In the genomic region with DNA sequence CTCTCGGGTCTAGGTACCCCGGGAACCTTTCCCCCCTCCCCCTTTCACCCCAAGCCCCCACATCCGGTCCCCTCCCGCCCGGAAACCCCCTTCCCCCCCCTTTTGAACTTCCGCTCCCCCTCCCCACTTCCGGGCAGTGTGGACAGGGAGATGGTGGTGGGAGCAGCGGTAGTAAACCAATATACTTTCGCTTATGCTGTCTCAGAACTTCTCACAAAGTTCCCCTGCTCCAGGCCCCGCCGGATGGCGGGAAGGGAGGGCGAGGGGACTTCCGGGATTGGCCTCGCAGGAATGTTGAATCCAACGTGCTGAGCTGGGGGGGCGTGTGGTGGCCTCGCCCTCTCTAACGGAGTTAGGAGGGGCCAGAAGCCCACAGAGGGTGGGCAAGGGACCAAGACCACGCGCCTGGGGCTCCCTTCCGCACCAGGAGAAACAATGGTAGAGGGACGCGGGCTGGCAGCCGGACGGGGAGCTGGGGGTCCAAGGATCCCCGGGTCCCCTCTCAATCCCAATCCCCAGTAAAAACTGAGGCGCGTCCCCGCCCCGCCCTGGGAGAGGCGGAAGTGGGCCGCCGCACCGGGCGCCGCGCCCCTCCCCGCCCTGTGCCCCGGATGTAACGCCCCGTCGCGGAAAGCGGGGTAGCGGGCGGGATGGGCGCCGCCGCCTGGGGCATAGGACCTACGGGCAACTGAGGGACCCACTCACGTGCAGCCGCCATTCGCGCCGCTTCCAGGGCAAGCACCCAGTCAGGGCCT, we compare ENCODE assay signal across 9 cellular contexts. TPM values are rescaled to one million over a fixed set of nuclear protein-coding genes. Genes with fewer than 3 reads are reported as not detected.
DNase-seq lines count a peak whose midpoint lies in the region; ATAC-seq and TF ChIP-seq lines count a peak whose summit lies in the region.
"Had no signal": no experiment of that assay in that cellular context is flagged by ENCODE, and none has a peak within 500 bp of the region (broad histone marks: within the 10 kb centered on the region; RNA-seq: fewer than 3 reads in every experiment).

No MANE protein-coding gene starts in this region.

- peak overlapping the region; percentile 90 for H3K27ac Mint-ChIP-seq in CD4-positive, alpha-beta T cell
- H3K27ac Mint-ChIP-seq in neural crest cell (ENCODE audit: unreplicated experiment): peak overlapping the region; percentile 83

- H3K27me3 ChIP-seq in CD4-positive, alpha-beta T cell (ENCODE audit: control insufficient read depth, insufficient read depth, low read length): no peaks in the 10 kb centered on the region
- H3K27me3 ChIP-seq in Peyer's patch: no peaks in the 10 kb centered on the region
- H3K27me3 ChIP-seq in upper lobe of right lung: no peaks in the 10 kb centered on the region

- H3K4me3 ChIP-seq in HEK293 (ENCODE audit: low read depth, low read length) (peak overlapping the region; percentile 97), Peyer's patch (peak overlapping the region; percentile 95 to 100 (median 98)), fibroblast of mammary gland (ENCODE audit: control insufficient read depth, low read depth, low read length) (peak overlapping the region; percentile 90), upper lobe of right lung (peak overlapping the region; percentile 99)

- CTCF ChIA-PET in CD4-positive, alpha-beta T cell (lab: Charles Lee): interaction anchor here (1.2 to 2.3 kb wide), 3 partner anchors 19 to 48 kb away, joined by 3 to 7 read pairs (median 3); partner anchors contain the start of genes C17orf107 and SPAG7
- CTCF ChIA-PET in HEK293 (lab: Yijun Ruan, JAX): interaction anchor here (0.5 to 2.5 kb wide), 3 partner anchors 8 to 1558 kb away, joined by 3 to 11 read pairs (median 6); partner anchors contain the start of genes RNF167 and SLC25A11

- H3K9me3 Mint-ChIP-seq in CD4-positive, alpha-beta T cell: no peaks in the 10 kb centered on the region
- H3K9me3 Mint-ChIP-seq in neural crest cell: no peaks in the 10 kb centered on the region

- peaks cover 53% of the 10 kb centered on the region for H3K36me3 Mint-ChIP-seq in CD4-positive, alpha-beta T cell (ENCODE audit: low read depth)
- peaks cover 14% of the 10 kb centered on the region for H3K36me3 Mint-ChIP-seq in neural crest cell (ENCODE audit: low read depth)

- TF ChIP-seq CTCF in CD4-positive, alpha-beta T cell (IDR thresholded peaks at IDR 0.05): no peak
- TF ChIP-seq CTCF in HEK293 (tag by site-specific recombination; IDR thresholded peaks at IDR 0.05): no peak
- TF ChIP-seq CTCF in Peyer's patch (IDR thresholded peaks at IDR 0.05): no peak
- no peak for TF ChIP-seq CTCF in fibroblast of mammary gland (conservative IDR thresholded peaks at IDR 0.05; ENCODE audit: control insufficient read depth, insufficient read depth, low read depth, low read length)
- TF ChIP-seq CTCF in neural crest cell (conservative IDR thresholded peaks at IDR 0.05): no peak
- no peak for TF ChIP-seq CTCF in upper lobe of right lung (IDR thresholded peaks at IDR 0.05)

- intact Hi-C loops in CD4-positive, alpha-beta T cell (cut with DNase I, micrococcal nuclease): loop anchor here (1.0 to 5.0 kb wide), 4 partner anchors 7 to 235 kb away; partner anchors contain the start of genes ARRB2 (in 2 of the 2), INCA1 (in 1 of the 2), KIF1C (in 1 of the 2) and RNF167 (in 1 of the 2)
- intact Hi-C loops in upper lobe of right lung (cut with DNase I): no loop called here

- H3K9me3 ChIP-seq in CD4-positive, alpha-beta T cell (ENCODE audit: control insufficient read depth, low read length): no peaks in the 10 kb centered on the region
- H3K9me3 ChIP-seq in HEK293 (ENCODE audit: control insufficient read depth, insufficient read depth, low read depth, low read length) (no peaks in the 10 kb centered on the region), Peyer's patch (no peaks in the 10 kb centered on the region), upper lobe of right lung (no peaks in the 10 kb centered on the region)

- H3K27ac ChIP-seq in CD4-positive, alpha-beta T cell (ENCODE audit: low read depth, low read length): peak overlapping the region; percentile 98
- H3K27ac ChIP-seq in HEK293 (ENCODE audit: extremely low read depth, low read depth, low read length) (peak overlapping the region; percentile 99), Peyer's patch (peak overlapping the region; percentile 96 to 99 (median 98)), upper lobe of right lung (peak overlapping the region; percentile 97)

- ATAC-seq in CD4-positive, alpha-beta T cell (ENCODE audit: poor library complexity): peak; percentile 21
- peak; percentile 52 for ATAC-seq in upper lobe of right lung

- peak overlapping the region; percentile 99 for H3K4me3 Mint-ChIP-seq in CD4-positive, alpha-beta T cell
- peak overlapping the region; percentile 96 for H3K4me3 Mint-ChIP-seq in neural crest cell

- POLR2A ChIA-PET in CD4-positive, alpha-beta T cell (lab: Charles Lee): interaction anchor here (0.7 to 13.9 kb wide), 22 partner anchors 9 to 804 kb away, joined by 3 to 350 read pairs (median 5); partner anchors contain the start of genes ARRB2, C17orf107, CHRNE and CYB5D2
- POLR2A ChIA-PET in HEK293 (lab: Yijun Ruan, JAX): interaction anchor here (0.7 to 17.9 kb wide), 13 partner anchors 8 to 158 kb away, joined by 3 to 358 read pairs (median 6); partner anchors contain the start of genes CAMTA2, INCA1, KIF1C and PLD2

- no peak for TF ChIP-seq POLR2A in Peyer's patch (IDR thresholded peaks at IDR 0.05)

- peaks cover 29 to 47% of the 10 kb centered on the region in 2 experiments for H3K36me3 ChIP-seq in HEK293 (ENCODE audit: control insufficient read depth in 2 of 2, insufficient read depth in 1 of 2, low read length in 2 of 2)
- H3K36me3 ChIP-seq in Peyer's patch: peaks cover 0 to 39% (median 0%) of the 10 kb centered on the region in 3 donors
- peaks cover 41% of the 10 kb centered on the region for H3K36me3 ChIP-seq in upper lobe of right lung

- H3K4me1 ChIP-seq in HEK293 (ENCODE audit: control insufficient read depth, insufficient read depth, low read length) (peaks cover 21% of the 10 kb centered on the region), Peyer's patch (peaks cover 4 to 53% (median 35%) of the 10 kb centered on the region in 4 donors), upper lobe of right lung (peaks cover 54% of the 10 kb centered on the region)

- H3K4me1 Mint-ChIP-seq in CD4-positive, alpha-beta T cell (ENCODE audit: low read depth): peaks cover 63% of the 10 kb centered on the region
- H3K4me1 Mint-ChIP-seq in neural crest cell: peaks cover 54% of the 10 kb centered on the region

- peak; percentile 38 to 78 (median 62) for DNase-seq in CD4-positive, alpha-beta T cell
- DNase-seq in Peyer's patch (peak; percentile 64 to 87 (median 83)), fibroblast of mammary gland (ENCODE audit: low read depth) (peak; percentile 39), neural crest cell (ENCODE audit: low read depth, low spot score) (peak; percentile 35), upper lobe of right lung (peak; percentile 88), T1000 (lab: John Stamatoyannopoulos, UW) (no peak)
- peak; percentile 49 for DNase-seq in activated T-helper 9 cell treated with anti-CD3 and anti-CD28 coated beads, Interleukin-2, amount 50 U/mL, for 16 hours (ENCODE audit: low read depth)

- no peaks in the 10 kb centered on the region for H3K27me3 Mint-ChIP-seq in CD4-positive, alpha-beta T cell
- peaks cover 7% of the 10 kb centered on the region for H3K27me3 Mint-ChIP-seq in neural crest cell (ENCODE audit: low read depth)

TF ChIP-seq in HEK293, 187 proteins besides CTCF, POLR2A, EP300 and RAD21 (continues in another document):
- TF ChIP-seq ZNF354C (tag by site-specific recombination; IDR thresholded peaks at IDR 0.05; ENCODE audit: borderline replicate concordance, low read depth) (no peak), ZNF658 (tag by site-specific recombination; IDR thresholded peaks at IDR 0.05) (no peak), ZBTB17 (tag by site-specific recombination; IDR thresholded peaks at IDR 0.05) (no peak), HIC1 (tag by site-specific recombination; IDR thresholded peaks at IDR 0.05) (0 out of 2 replicates have a peak, but pooled peaks have one; percentile 71)

RNA-seq across cellular contexts. Expression of gene PFN1, which starts 0.7 kb away (rescaled TPM):
- total RNA-seq in CD4-positive, alpha-beta T cell: 100 to 1,000 TPM; 349 to 362 TPM
- total RNA-seq in Peyer's patch: 1,000 to 10,000 TPM in 1 of 4 donors, 100 to 1,000 TPM in 3; 530 to 1,064 (median 855) TPM
- total RNA-seq in neural crest cell: 626 and 630 TPM in 2 replicates
- total RNA-seq in upper lobe of right lung: 457 TPM

RNA-seq across cellular contexts. Expression of gene ENO3, which starts 3.3 kb away (rescaled TPM):
- total RNA-seq in CD4-positive, alpha-beta T cell: 10 to 100 TPM; 17.2 to 20.5 TPM
- total RNA-seq in Peyer's patch: 10 to 100 TPM in 3 of 4 donors, 1 to 10 TPM in 1; 7.4 to 27.7 (median 20.6) TPM
- total RNA-seq in neural crest cell: 9.1 and 10.6 TPM in 2 replicates
- 8.6 TPM for total RNA-seq in upper lobe of right lung

RNA-seq across cellular contexts. Expression of gene RNF167, which starts 7.5 kb away (rescaled TPM):
- total RNA-seq in CD4-positive, alpha-beta T cell: 10 to 100 TPM; 59.3 to 62.8 TPM
- 10 to 100 TPM; 57.8 to 92.1 (median 78.9) TPM for total RNA-seq in Peyer's patch
- 90.4 and 93.2 TPM in 2 replicates for total RNA-seq in neural crest cell
- 92.9 TPM for total RNA-seq in upper lobe of right lung

RNA-seq across cellular contexts. Expression of gene SLC25A11, which starts 7.7 kb away (rescaled TPM):
- total RNA-seq in CD4-positive, alpha-beta T cell: 10 to 100 TPM; 20.8 to 21.9 TPM
- 10 to 100 TPM; 30.5 to 84.1 (median 60.4) TPM for total RNA-seq in Peyer's patch
- 67.7 and 68.3 TPM in 2 replicates for total RNA-seq in neural crest cell
- total RNA-seq in upper lobe of right lung: 55.0 TPM

RNA-seq across cellular contexts. Expression of gene GP1BA, which starts 15.5 kb away (rescaled TPM):
- total RNA-seq in CD4-positive, alpha-beta T cell: not detected
- total RNA-seq in Peyer's patch: not detected
- not detected in 2 replicates for total RNA-seq in neural crest cell
- total RNA-seq in upper lobe of right lung: 0.55 TPM
- total RNA-seq: NCI-H460 had no signal
